In genomic region chr10:8179081-8179480, GRCh38 we compare ENCODE assay signal across 7 cellular contexts.
"Had no signal": no experiment of that assay in that cellular context is flagged by ENCODE, and none has a peak within 500 bp of the region (broad histone marks: within the 10 kb centered on the region; RNA-seq: fewer than 3 reads in every experiment).

No MANE protein-coding gene starts in this region.

- H3K27ac ChIP-seq: HL-60 had no signal

- H3K4me3 ChIP-seq: K562 had no signal

- DNase-seq: IMR-90, KBM-7, KG1 had no signal

- H3K4me3 Mint-ChIP-seq: IgD-negative memory B cell had no signal

- H3K4me1 Mint-ChIP-seq: IgD-negative memory B cell had no signal

- H3K27ac Mint-ChIP-seq: IgD-negative memory B cell had no signal

- ATAC-seq: HepG2, K562 had no signal
